18 cellular contexts compared by ENCODE assay signal in genomic region chr5:138694146-138694545, GRCh38. TPM values are rescaled to one million over a fixed set of nuclear protein-coding genes. Genes with fewer than 3 reads are reported as not detected.
DNase-seq lines count a peak whose midpoint lies in the region; ATAC-seq and TF ChIP-seq lines count a peak whose summit lies in the region.
"Had no signal": no experiment of that assay in that cellular context is flagged by ENCODE, and none has a peak within 500 bp of the region (broad histone marks: within the 10 kb centered on the region; RNA-seq: fewer than 3 reads in every experiment).

No MANE protein-coding gene starts in this region.

- no TSS peak for BruUV-seq in Caco-2 (replicated peaks; lab: Mats Ljungman, UMichigan)

- no peaks in the 10 kb centered on the region for H3K27me3 ChIP-seq in Caco-2 (replicated peaks; ENCODE audit: control insufficient read depth, insufficient read depth, low read length)
- H3K27me3 ChIP-seq in RWPE2 (ENCODE audit: insufficient read depth, poor library complexity, severe bottlenecking): no peaks in the 10 kb centered on the region
- no peaks in the 10 kb centered on the region for H3K27me3 ChIP-seq in hepatocyte
- peaks cover 0 to 2% of the 10 kb centered on the region in 2 experiments for H3K27me3 ChIP-seq in mesenchymal stem cell (ENCODE audit: control insufficient read depth in 1 of 2, insufficient read depth in 1 of 2, low read length in 2 of 2)
- H3K27me3 ChIP-seq in psoas muscle (ENCODE audit: insufficient read depth in 3 of 3, low read length in 2 of 3): no peaks in the 10 kb centered on the region
- H3K27me3 ChIP-seq: BLaER1 had no signal

- no peak overlapping the region for H2BK120ac ChIP-seq in mesenchymal stem cell (ENCODE audit: low read depth, low read length)

- H3K18ac ChIP-seq in mesenchymal stem cell (ENCODE audit: low read depth in 1 of 2, low read length in 2 of 2): no peak overlapping the region

- no peak overlapping the region for H4K8ac ChIP-seq in mesenchymal stem cell (ENCODE audit: low read length)

- DNase-seq in Caco-2 (no peak), RWPE2 (ENCODE audit: low spot score) (no peak), hepatocyte (ENCODE audit: low spot score) (no peak), mesothelial cell of epicardium (ENCODE audit: low spot score in 2 of 2, unreplicated experiment in 2 of 2) (no peak), NCI-H1930 (lab: John Stamatoyannopoulos, UW) (no peak), mesenchymal stem cell (no peak), germinal center (ENCODE audit: low spot score) (no peak), psoas muscle (no peak)
- DNase-seq: 8988T; Calu3; CD4-positive, alpha-beta memory T cell; DMS79 treated with DMSO at 0.1 percent for 48 hours; GM23248 had no signal

- H3K4ac ChIP-seq in mesenchymal stem cell (ENCODE audit: low read depth in 1 of 2, low read length in 2 of 2): no peak overlapping the region

- no peaks in the 10 kb centered on the region for H4K20me1 ChIP-seq in hepatocyte (ENCODE audit: insufficient read depth, poor library complexity, severe bottlenecking)
- H4K20me1 ChIP-seq: BLaER1 had no signal

- ATAC-seq in RWPE2 (ENCODE audit: low read depth) (0 out of 3 replicates have a peak, but pooled peaks have one; percentile 18), psoas muscle (no peak)
- ATAC-seq: GM12878 had no signal

- H3K9me3 Mint-ChIP-seq in Caco-2 (ENCODE audit: unreplicated experiment): peaks cover 8% of the 10 kb centered on the region
- peaks cover 4% of the 10 kb centered on the region for H3K9me3 Mint-ChIP-seq in mesothelial cell of epicardium

- POLR2A ChIA-PET in Caco-2 (lab: Charles Lee): no interaction called here

- CTCF ChIA-PET in Caco-2 (lab: Charles Lee): no interaction called here

- H3K4me2 ChIP-seq in hepatocyte (no peak overlapping the region), mesenchymal stem cell (ENCODE audit: low read length, poor library complexity, severe bottlenecking) (no peak overlapping the region)
- H3K4me2 ChIP-seq: BLaER1 had no signal

- H3K4me1 ChIP-seq in Caco-2: peaks cover 31% of the 10 kb centered on the region
- H3K4me1 ChIP-seq in RWPE2 (ENCODE audit: insufficient read depth, poor library complexity, severe bottlenecking): peaks cover 9% of the 10 kb centered on the region
- no peaks in the 10 kb centered on the region for H3K4me1 ChIP-seq in hepatocyte (ENCODE audit: insufficient read depth)
- H3K4me1 ChIP-seq in mesenchymal stem cell (ENCODE audit: control insufficient read depth, insufficient read depth, low read depth, low read length): peaks cover 16% of the 10 kb centered on the region
- H3K4me1 ChIP-seq in psoas muscle: no peaks in the 10 kb centered on the region

- H3K9ac ChIP-seq in mesenchymal stem cell (ENCODE audit: low read length): no peak overlapping the region
- H3K9ac ChIP-seq: BLaER1, GM23248 had no signal

- H3K4me1 Mint-ChIP-seq in Caco-2 (ENCODE audit: low read depth, unreplicated experiment): peaks cover 20% of the 10 kb centered on the region
- H3K4me1 Mint-ChIP-seq in mesothelial cell of epicardium: peaks cover 19% of the 10 kb centered on the region
- H3K4me1 Mint-ChIP-seq: CD14-positive monocyte had no signal

- peak overlapping the region; percentile 23 for H3K27ac Mint-ChIP-seq in Caco-2 (ENCODE audit: unreplicated experiment)
- peak overlapping the region; percentile 92 for H3K27ac Mint-ChIP-seq in mesothelial cell of epicardium
- H3K27ac Mint-ChIP-seq: CD14-positive monocyte; CD4-positive, alpha-beta memory T cell had no signal

- no peak overlapping the region for H2BK15ac ChIP-seq in mesenchymal stem cell (ENCODE audit: low read depth, poor library complexity, severe bottlenecking)

- H3K4me3 Mint-ChIP-seq in Caco-2 (ENCODE audit: unreplicated experiment) (no peak overlapping the region), mesothelial cell of epicardium (no peak overlapping the region)
- H3K4me3 Mint-ChIP-seq: CD14-positive monocyte; CD4-positive, alpha-beta memory T cell had no signal

- no peak overlapping the region for H3K14ac ChIP-seq in mesenchymal stem cell (ENCODE audit: low read length in 2 of 2)

- H3K23ac ChIP-seq in mesenchymal stem cell (ENCODE audit: low read length in 2 of 2): no peak overlapping the region

- TF ChIP-seq CTCF in Caco-2 (IDR thresholded peaks at IDR 0.05; ENCODE audit: insufficient read depth in 1 of 2, low read depth in 1 of 2, low read length in 1 of 2, severe bottlenecking in 1 of 2, unreplicated experiment in 1 of 2): no peak
- TF ChIP-seq CTCF in RWPE2 (IDR thresholded peaks at IDR 0.05; ENCODE audit: poor library complexity, severe bottlenecking): no peak
- TF ChIP-seq CTCF in hepatocyte (IDR thresholded peaks at IDR 0.05; ENCODE audit: poor library complexity): no peak
- no peak for TF ChIP-seq CTCF in mesothelial cell of epicardium (IDR thresholded peaks at IDR 0.05; ENCODE audit: unreplicated experiment)
- no peak for TF ChIP-seq CTCF in psoas muscle (IDR thresholded peaks at IDR 0.05)

- no peak overlapping the region for H4K91ac ChIP-seq in mesenchymal stem cell (ENCODE audit: low read length)

- H2BK12ac ChIP-seq in mesenchymal stem cell (ENCODE audit: low read length in 2 of 2): no peak overlapping the region

- 93% methylated on average over 3 of the region's 3 CpGs for WGBS in hepatocyte (ENCODE audit: low lambda C conversion rate, missing lambda C conversion rate)
- whole genome bisulfite sequencing in mesenchymal stem cell: 94% methylated on average over 3 of the region's 3 CpGs
- WGBS in psoas muscle, 3 donors: 95 to 98% (median 96%) methylated on average over 3 of the region's 3 CpGs

- no peaks in the 10 kb centered on the region for H3K79me2 ChIP-seq in hepatocyte

- no peaks in the 10 kb centered on the region for H3K79me1 ChIP-seq in mesenchymal stem cell (replicated peaks; ENCODE audit: low read length, poor library complexity, severe bottlenecking)

- no peaks in the 10 kb centered on the region for H3K36me3 Mint-ChIP-seq in Caco-2 (ENCODE audit: insufficient read depth, unreplicated experiment)
- H3K36me3 Mint-ChIP-seq in mesothelial cell of epicardium: no peaks in the 10 kb centered on the region
- H3K36me3 Mint-ChIP-seq: CD14-positive monocyte had no signal

- no peak overlapping the region for H2BK5ac ChIP-seq in mesenchymal stem cell (ENCODE audit: low read depth, low read length, poor library complexity, severe bottlenecking)

- H2AK5ac ChIP-seq in mesenchymal stem cell (ENCODE audit: low read length, severe bottlenecking): no peak overlapping the region

- H2AFZ ChIP-seq in hepatocyte (no peak overlapping the region), mesenchymal stem cell (ENCODE audit: low read depth, low read length) (no peak overlapping the region)
- H2AFZ ChIP-seq: GM23248 had no signal

- no peaks in the 10 kb centered on the region for H3K27me3 Mint-ChIP-seq in Caco-2 (ENCODE audit: insufficient read depth, unreplicated experiment)
- no peaks in the 10 kb centered on the region for H3K27me3 Mint-ChIP-seq in mesothelial cell of epicardium (ENCODE audit: low read depth)

- intact Hi-C loops in Caco-2 (cut with micrococcal nuclease; ENCODE audit: unreplicated experiment): no loop called here
- intact Hi-C loops in psoas muscle (cut with DNase I): no loop called here

- H3K9me3 ChIP-seq in Caco-2 (no peaks in the 10 kb centered on the region), RWPE2 (ENCODE audit: severe bottlenecking) (no peaks in the 10 kb centered on the region), hepatocyte (ENCODE audit: low read depth) (no peaks in the 10 kb centered on the region), mesenchymal stem cell (ENCODE audit: control insufficient read depth, low read length) (no peaks in the 10 kb centered on the region), psoas muscle (no peaks in the 10 kb centered on the region)
- H3K9me3 ChIP-seq: BLaER1 had no signal

- H3K9me2 ChIP-seq in hepatocyte (replicated peaks; ENCODE audit: insufficient read depth): no peaks in the 10 kb centered on the region

- no peak overlapping the region for H3K27ac ChIP-seq in RWPE2 (ENCODE audit: poor library complexity, severe bottlenecking)
- peak overlapping the region; percentile 63 for H3K27ac ChIP-seq in hepatocyte
- H3K27ac ChIP-seq in mesenchymal stem cell (ENCODE audit: low read length, poor library complexity, severe bottlenecking): no peak overlapping the region
- H3K27ac ChIP-seq in psoas muscle: no peak overlapping the region
- H3K27ac ChIP-seq: BLaER1, GM23248, HL-60 had no signal

- H3K4me3 ChIP-seq in Caco-2 (ENCODE audit: low read depth, low read length) (no peak overlapping the region), RWPE2 (ENCODE audit: severe bottlenecking) (no peak overlapping the region), hepatocyte (no peak overlapping the region), mesenchymal stem cell (ENCODE audit: insufficient read depth in 1 of 2, low read depth in 1 of 2, low read length in 2 of 2) (no peak overlapping the region), psoas muscle (no peak overlapping the region)
- H3K4me3 ChIP-seq: BLaER1, GM12878, GM23248, HAP-1 had no signal

- H3K36me3 ChIP-seq in Caco-2 (ENCODE audit: control insufficient read depth, insufficient read depth, low read length): no peaks in the 10 kb centered on the region
- H3K36me3 ChIP-seq in RWPE2 (ENCODE audit: low read depth): no peaks in the 10 kb centered on the region
- H3K36me3 ChIP-seq in hepatocyte (replicated peaks; ENCODE audit: insufficient read depth, low read depth): no peaks in the 10 kb centered on the region
- no peaks in the 10 kb centered on the region for H3K36me3 ChIP-seq in mesenchymal stem cell (ENCODE audit: control insufficient read depth in 1 of 2, insufficient read depth in 2 of 2, low read depth in 1 of 2, low read length in 2 of 2)
- no peaks in the 10 kb centered on the region for H3K36me3 ChIP-seq in psoas muscle (ENCODE audit: insufficient read depth in 1 of 2, low read depth in 1 of 2)
- H3K36me3 ChIP-seq: BLaER1, HAP-1 had no signal

RNA-seq across cellular contexts. Expression of gene CTNNA1, which starts 59.1 kb away (rescaled TPM):
- 392 and 403 TPM in 2 replicates for total RNA-seq in Caco-2 (2022)
- total RNA-seq in hepatocyte: 335 and 349 TPM in 2 replicates
- polyA plus RNA-seq in hepatocyte: 134 and 152 TPM in 2 replicates
- 397 to 427 TPM (median 416 TPM) in 3 replicates for total RNA-seq in mesothelial cell of epicardium
- polyA plus RNA-seq in mesenchymal stem cell (2013, experiment 1 of 2): 140 TPM
- polyA plus RNA-seq in mesenchymal stem cell (2013, experiment 2 of 2): 144 TPM
- total RNA-seq in psoas muscle: 100 to 1,000 TPM in 3 of 4 donors, 10 to 100 TPM in 1; 99.3 to 162 (median 129) TPM
- polyA plus RNA-seq in psoas muscle: 10 to 100 TPM; 58.8 to 74.8 (median 59.7) TPM
